In genomic region chr2:26187114-26187513, GRCh38 we compare ENCODE assay signal across 19 cellular contexts.
"Had no signal": no experiment of that assay in that cellular context is flagged by ENCODE, and none has a peak within 500 bp of the region (broad histone marks: within the 10 kb centered on the region; RNA-seq: fewer than 3 reads in every experiment).

No MANE protein-coding gene starts in this region.

- DNase-seq: activated CD4-positive, alpha-beta T cell treated with anti-CD3 and anti-CD28 coated beads, Interleukin-2, amount 50 U/mL, for 1 hour; activated CD8-positive, alpha-beta memory T cell treated with anti-CD3 and anti-CD28 coated beads for 24 hours; activated effector memory CD4-positive, alpha-beta T cell treated with Interleukin-2 at 50 U/mL for 16 hours; activated naive CD8-positive, alpha-beta T cell treated with anti-CD3 and anti-CD28 coated beads for 36 hours; amygdala; central memory CD4-positive, alpha-beta T cell; cortex of kidney; effector CD4-positive, alpha-beta T cell; esophagus squamous epithelium; hippocampal formation; kidney; left lung; mammary epithelial cell; mucosa of descending colon; naive thymus-derived CD8-positive, alpha-beta T cell; upper lobe of right lung had no signal

- H3K27me3 Mint-ChIP-seq: brain had no signal

- H3K27ac Mint-ChIP-seq: activated naive CD8-positive, alpha-beta T cell treated with anti-CD3 and anti-CD28 coated beads for 36 hours; stimulated activated naive CD8-positive, alpha-beta T cell treated with anti-CD3 and anti-CD28 coated beads, Interleukin-15, Interleukin-2, amounts not matched to agents 100 ng/mL and 50 ng/mL, for 24 hours had no signal

- H3K27me3 ChIP-seq: esophagus squamous epithelium, upper lobe of right lung had no signal

- H3K27ac ChIP-seq: esophagus squamous epithelium, left lung, upper lobe of right lung had no signal

- H3K9me3 ChIP-seq: esophagus squamous epithelium, left lung, mucosa of descending colon, upper lobe of right lung had no signal

- H3K4me1 Mint-ChIP-seq: brain had no signal

- H3K4me1 ChIP-seq: upper lobe of right lung had no signal

- H3K4me3 ChIP-seq: esophagus squamous epithelium, left lung, mucosa of descending colon, upper lobe of right lung had no signal

- ATAC-seq: left lung; mucosa of descending colon; naive thymus-derived CD8-positive, alpha-beta T cell; sciatic nerve; upper lobe of right lung had no signal

- H3K4me3 Mint-ChIP-seq: activated naive CD8-positive, alpha-beta T cell treated with anti-CD3 and anti-CD28 coated beads for 36 hours; brain; stimulated activated naive CD8-positive, alpha-beta T cell treated with anti-CD3 and anti-CD28 coated beads, Interleukin-15, Interleukin-2, amounts not matched to agents 100 ng/mL and 50 ng/mL, for 24 hours had no signal

- H3K9me3 Mint-ChIP-seq: activated naive CD8-positive, alpha-beta T cell treated with anti-CD3 and anti-CD28 coated beads for 36 hours; brain; naive thymus-derived CD8-positive, alpha-beta T cell; stimulated activated naive CD8-positive, alpha-beta T cell treated with anti-CD3 and anti-CD28 coated beads, Interleukin-15, Interleukin-2, amounts not matched to agents 100 ng/mL and 50 ng/mL, for 24 hours had no signal
